ENCODE assay signal across 2 cellular contexts in genomic region chr7:19397917-19398316, GRCh38.
TF ChIP-seq lines count a peak whose summit lies in the region.

No MANE protein-coding gene starts in this region.

TF ChIP-seq in GM23338, 12 proteins besides CTCF, POLR2A, EP300 and RAD21 (continued from another document):
- TF ChIP-seq REST (IDR thresholded peaks at IDR 0.05; ENCODE audit: unreplicated experiment) = no peak
- TF ChIP-seq JUNB (IDR thresholded peaks at IDR 0.05; ENCODE audit: unreplicated experiment) = no peak
- TF ChIP-seq, protein P1, sequence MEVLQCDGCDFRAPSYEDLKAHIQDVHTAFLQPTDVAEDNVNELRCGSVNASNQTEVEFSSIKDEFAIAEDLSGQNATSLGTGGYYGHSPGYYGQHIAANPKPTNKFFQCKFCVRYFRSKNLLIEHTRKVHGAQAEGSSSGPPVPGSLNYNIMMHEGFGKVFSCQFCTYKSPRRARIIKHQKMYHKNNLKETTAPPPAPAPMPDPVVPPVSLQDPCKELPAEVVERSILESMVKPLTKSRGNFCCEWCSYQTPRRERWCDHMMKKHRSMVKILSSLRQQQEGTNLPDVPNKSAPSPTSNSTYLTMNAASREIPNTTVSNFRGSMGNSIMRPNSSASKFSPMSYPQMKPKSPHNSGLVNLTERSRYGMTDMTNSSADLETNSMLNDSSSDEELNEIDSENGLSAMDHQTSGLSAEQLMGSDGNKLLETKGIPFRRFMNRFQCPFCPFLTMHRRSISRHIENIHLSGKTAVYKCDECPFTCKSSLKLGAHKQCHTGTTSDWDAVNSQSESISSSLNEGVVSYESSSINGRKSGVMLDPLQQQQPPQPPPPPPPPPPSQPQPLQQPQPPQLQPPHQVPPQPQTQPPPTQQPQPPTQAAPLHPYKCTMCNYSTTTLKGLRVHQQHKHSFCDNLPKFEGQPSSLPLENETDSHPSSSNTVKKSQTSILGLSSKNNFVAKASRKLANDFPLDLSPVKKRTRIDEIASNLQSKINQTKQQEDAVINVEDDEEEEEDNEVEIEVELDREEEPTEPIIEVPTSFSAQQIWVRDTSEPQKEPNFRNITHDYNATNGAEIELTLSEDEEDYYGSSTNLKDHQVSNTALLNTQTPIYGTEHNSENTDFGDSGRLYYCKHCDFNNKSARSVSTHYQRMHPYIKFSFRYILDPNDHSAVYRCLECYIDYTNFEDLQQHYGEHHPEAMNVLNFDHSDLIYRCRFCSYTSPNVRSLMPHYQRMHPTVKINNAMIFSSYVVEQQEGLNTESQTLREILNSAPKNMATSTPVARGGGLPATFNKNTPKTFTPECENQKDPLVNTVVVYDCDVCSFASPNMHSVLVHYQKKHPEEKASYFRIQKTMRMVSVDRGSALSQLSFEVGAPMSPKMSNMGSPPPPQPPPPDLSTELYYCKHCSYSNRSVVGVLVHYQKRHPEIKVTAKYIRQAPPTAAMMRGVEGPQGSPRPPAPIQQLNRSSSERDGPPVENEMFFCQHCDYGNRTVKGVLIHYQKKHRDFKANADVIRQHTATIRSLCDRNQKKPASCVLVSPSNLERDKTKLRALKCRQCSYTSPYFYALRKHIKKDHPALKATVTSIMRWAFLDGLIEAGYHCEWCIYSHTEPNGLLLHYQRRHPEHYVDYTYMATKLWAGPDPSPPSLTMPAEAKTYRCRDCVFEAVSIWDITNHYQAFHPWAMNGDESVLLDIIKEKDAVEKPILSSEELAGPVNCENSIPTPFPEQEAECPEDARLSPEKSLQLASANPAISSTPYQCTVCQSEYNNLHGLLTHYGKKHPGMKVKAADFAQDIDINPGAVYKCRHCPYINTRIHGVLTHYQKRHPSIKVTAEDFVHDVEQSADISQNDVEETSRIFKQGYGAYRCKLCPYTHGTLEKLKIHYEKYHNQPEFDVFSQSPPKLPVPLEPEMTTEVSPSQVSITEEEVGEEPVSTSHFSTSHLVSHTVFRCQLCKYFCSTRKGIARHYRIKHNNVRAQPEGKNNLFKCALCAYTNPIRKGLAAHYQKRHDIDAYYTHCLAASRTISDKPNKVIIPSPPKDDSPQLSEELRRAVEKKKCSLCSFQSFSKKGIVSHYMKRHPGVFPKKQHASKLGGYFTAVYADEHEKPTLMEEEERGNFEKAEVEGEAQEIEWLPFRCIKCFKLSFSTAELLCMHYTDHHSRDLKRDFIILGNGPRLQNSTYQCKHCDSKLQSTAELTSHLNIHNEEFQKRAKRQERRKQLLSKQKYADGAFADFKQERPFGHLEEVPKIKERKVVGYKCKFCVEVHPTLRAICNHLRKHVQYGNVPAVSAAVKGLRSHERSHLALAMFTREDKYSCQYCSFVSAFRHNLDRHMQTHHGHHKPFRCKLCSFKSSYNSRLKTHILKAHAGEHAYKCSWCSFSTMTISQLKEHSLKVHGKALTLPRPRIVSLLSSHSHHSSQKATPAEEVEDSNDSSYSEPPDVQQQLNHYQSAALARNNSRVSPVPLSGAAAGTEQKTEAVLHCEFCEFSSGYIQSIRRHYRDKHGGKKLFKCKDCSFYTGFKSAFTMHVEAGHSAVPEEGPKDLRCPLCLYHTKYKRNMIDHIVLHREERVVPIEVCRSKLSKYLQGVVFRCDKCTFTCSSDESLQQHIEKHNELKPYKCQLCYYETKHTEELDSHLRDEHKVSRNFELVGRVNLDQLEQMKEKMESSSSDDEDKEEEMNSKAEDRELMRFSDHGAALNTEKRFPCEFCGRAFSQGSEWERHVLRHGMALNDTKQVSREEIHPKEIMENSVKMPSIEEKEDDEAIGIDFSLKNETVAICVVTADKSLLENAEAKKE (CRISPR knock-in tag; IDR thresholded peaks at IDR 0.05) = no peak
- no peak for TF ChIP-seq STAT1 (IDR thresholded peaks at IDR 0.05; ENCODE audit: unreplicated experiment)
- no peak for TF ChIP-seq EZH2phosphoT487 (IDR thresholded peaks at IDR 0.05; ENCODE audit: unreplicated experiment)

TF ChIP-seq in H1, 55 proteins besides CTCF, POLR2A, EP300 and RAD21 (continued from another document):
- TF ChIP-seq, protein P2, sequence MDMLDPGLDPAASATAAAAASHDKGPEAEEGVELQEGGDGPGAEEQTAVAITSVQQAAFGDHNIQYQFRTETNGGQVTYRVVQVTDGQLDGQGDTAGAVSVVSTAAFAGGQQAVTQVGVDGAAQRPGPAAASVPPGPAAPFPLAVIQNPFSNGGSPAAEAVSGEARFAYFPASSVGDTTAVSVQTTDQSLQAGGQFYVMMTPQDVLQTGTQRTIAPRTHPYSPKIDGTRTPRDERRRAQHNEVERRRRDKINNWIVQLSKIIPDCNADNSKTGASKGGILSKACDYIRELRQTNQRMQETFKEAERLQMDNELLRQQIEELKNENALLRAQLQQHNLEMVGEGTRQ (IDR thresholded peaks at IDR 0.05; ENCODE audit: low read length) = no peak
- TF ChIP-seq TAF7 (optimal IDR thresholded peaks at IDR 0.05; ENCODE audit: borderline replicate concordance, low read depth, low read length) (no peak), POU5F1 (IDR thresholded peaks at IDR 0.05; ENCODE audit: low read depth, low read length) (no peak)
